Comparison of ENCODE assay signal across 19 cellular contexts in the genomic region with DNA sequence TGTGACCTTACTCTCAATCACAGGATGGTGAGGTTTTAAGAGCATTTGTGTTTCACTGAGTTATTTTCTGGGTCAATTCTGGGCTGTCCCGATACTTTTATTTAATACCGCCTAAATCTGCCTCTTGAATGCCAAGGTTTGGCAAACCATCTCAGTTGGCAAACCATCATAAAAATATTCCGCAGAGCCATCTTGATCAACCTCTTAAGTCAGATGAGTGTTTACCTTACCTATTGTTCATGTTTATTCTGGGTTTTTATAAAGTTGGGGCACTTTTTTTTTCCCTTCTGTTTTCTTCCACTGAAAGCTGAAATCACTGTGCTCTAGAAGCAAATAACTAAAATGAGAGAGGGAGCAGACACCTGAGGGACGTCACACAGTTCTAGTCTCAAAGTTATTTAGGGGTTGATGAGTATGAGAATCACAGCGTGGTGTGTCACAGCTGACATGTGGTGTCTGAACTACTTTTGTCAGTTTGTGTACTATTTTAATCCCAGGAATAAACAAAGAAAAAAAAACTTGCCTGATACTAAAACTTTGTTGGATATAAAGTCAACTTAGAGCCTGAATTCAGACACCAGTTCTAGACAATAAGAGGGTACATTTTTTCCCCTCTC. TPM values are rescaled to one million over a fixed set of nuclear protein-coding genes. Genes with fewer than 3 reads are reported as not detected.
A peak's percentile ranks its signal among the peaks of the same experiment; 100 is the strongest.
DNase-seq lines count a peak whose midpoint lies in the region; ATAC-seq, FAIRE-seq and TF ChIP-seq lines count a peak whose summit lies in the region.
"Had no signal": no experiment of that assay in that cellular context is flagged by ENCODE, and none has a peak within 500 bp of the region (broad histone marks: within the 10 kb centered on the region; RNA-seq: fewer than 3 reads in every experiment).

No MANE protein-coding gene starts in this region.

- DNase-seq in A549 (ENCODE audit: low read depth in 1 of 2, low spot score in 1 of 2) (no peak), LNCaP clone FGC (ENCODE audit: low read depth) (peak; percentile 67), RWPE2 (ENCODE audit: low spot score) (no peak), left lung (no peak), NCI-H446 treated with DMSO at 0.1 percent for 48 hours (lab: John Stamatoyannopoulos, UW) (no peak), GM12891 (ENCODE audit: insufficient read length, low spot score) (no peak), SJCRH30 (no peak)
- DNase-seq: activated CD4-positive, alpha-beta T cell treated with anti-CD3 and anti-CD28 coated beads for 48 hours; activated CD8-positive, alpha-beta memory T cell treated with anti-CD3 and anti-CD28 coated beads, Interleukin-2, amount 50 U/mL, for 4 hours; activated effector memory CD4-positive, alpha-beta T cell treated with Interleukin-2 at 50 U/mL for 16 hours; CD4-positive, CD25-positive, alpha-beta regulatory T cell; erythroblast; KBM-7; left cardiac atrium; NCI-H1048; testis had no signal

- H3K9me3 ChIP-seq in A549 (no peaks in the 10 kb centered on the region), RWPE2 (ENCODE audit: severe bottlenecking) (no peaks in the 10 kb centered on the region), left lung (peaks cover 0 to 2% of the 10 kb centered on the region in 2 donors), SJCRH30 (replicated peaks) (no peaks in the 10 kb centered on the region)
- H3K9me3 ChIP-seq: testis had no signal

- H3K36me3 ChIP-seq in RWPE2 (ENCODE audit: low read depth) (no peaks in the 10 kb centered on the region), left lung (no peaks in the 10 kb centered on the region), SJCRH30 (no peaks in the 10 kb centered on the region)

- no peak overlapping the region for H3K4me3 ChIP-seq in A549
- H3K4me3 ChIP-seq in LNCaP clone FGC (ENCODE audit: low read depth, low read length): no peak overlapping the region
- no peak overlapping the region for H3K4me3 ChIP-seq in RWPE2 (ENCODE audit: severe bottlenecking)
- H3K4me3 ChIP-seq in left lung: no peak overlapping the region
- H3K4me3 ChIP-seq in SJCRH30: no peak overlapping the region
- H3K4me3 ChIP-seq: testis had no signal

- H3K27ac ChIP-seq in A549 (peak overlapping the region in 1 of 2 experiments; percentile 67; a peak in 1 of 6 replicates), RWPE2 (ENCODE audit: poor library complexity, severe bottlenecking) (peak overlapping the region; percentile 60), left lung (peak overlapping the region in 1 of 2 donors; percentile 37), SJCRH30 (no peak overlapping the region)
- H3K27ac ChIP-seq: testis had no signal

- ATAC-seq in A549 (no peak), RWPE2 (ENCODE audit: low read depth) (no peak), left lung (peak; percentile 69), HG03045 (IDR thresholded peaks at IDR 0.05; ENCODE audit: unreplicated experiment) (no peak)
- ATAC-seq: stimulated activated effector memory CD8-positive, alpha-beta T cell treated with anti-CD3 and anti-CD28 coated beads, Interleukin-12 subunit alpha, Interleukin-12 subunit beta, amount 100 ng/mL, for 72 hours had no signal

- TF ChIP-seq RAD21 in A549 (conservative IDR thresholded peaks at IDR 0.05 in 1 of 2, IDR thresholded peaks at IDR 0.05 in 1 of 2): no peak

- intact Hi-C loops in left lung (cut with DNase I): no loop called here

- H3K4me1 ChIP-seq in A549 (peaks cover 21% of the 10 kb centered on the region), RWPE2 (ENCODE audit: insufficient read depth, poor library complexity, severe bottlenecking) (peaks cover 30% of the 10 kb centered on the region), left lung (peaks cover 0 to 3% of the 10 kb centered on the region in 2 donors), SJCRH30 (no peaks in the 10 kb centered on the region; the same call in 1 of the 2 replicates)

- no peak for TF ChIP-seq CTCF in A549 (IDR thresholded peaks at IDR 0.05)
- no peak for TF ChIP-seq CTCF in LNCaP clone FGC (IDR thresholded peaks at IDR 0.05; ENCODE audit: control insufficient read depth, extremely low read depth, insufficient read depth)
- no peak for TF ChIP-seq CTCF in RWPE2 (IDR thresholded peaks at IDR 0.05; ENCODE audit: poor library complexity, severe bottlenecking)
- no peak for TF ChIP-seq CTCF in left lung (IDR thresholded peaks at IDR 0.05)

- CTCF ChIA-PET in A549 (lab: Yijun Ruan, JAX): no interaction called here

- FAIRE-seq in A549 (lab: Jason Lieb, UNC) (no peak), GM12891 (lab: Jason Lieb, UNC) (no peak)
- FAIRE-seq: TTC549 had no signal

- 55% methylated on average over 5 of the region's 5 CpGs for WGBS in A549 (ENCODE audit: missing lambda C conversion rate)

- peak overlapping the region; percentile 41; the same call in 2 of the 3 replicates for H3K4me2 ChIP-seq in A549

- TF ChIP-seq EP300 in A549 (IDR thresholded peaks at IDR 0.05): no peak

- POLR2A ChIA-PET in A549 (lab: Yijun Ruan, JAX): no interaction called here

- no peaks in the 10 kb centered on the region for H3K27me3 ChIP-seq in RWPE2 (ENCODE audit: insufficient read depth, poor library complexity, severe bottlenecking)
- no peaks in the 10 kb centered on the region for H3K27me3 ChIP-seq in left lung
- no peaks in the 10 kb centered on the region for H3K27me3 ChIP-seq in SJCRH30
- H3K27me3 ChIP-seq: testis had no signal

- TF ChIP-seq POLR2A in A549 (IDR thresholded peaks at IDR 0.05; ENCODE audit: low read length) (no peak), GM12891 (IDR thresholded peaks at IDR 0.05; ENCODE audit: low read depth, low read length) (no peak)

TF ChIP-seq in A549, 52 proteins besides CTCF, POLR2A, EP300 and RAD21:
- no peak for TF ChIP-seq MAX (IDR thresholded peaks at IDR 0.05)
- TF ChIP-seq MYC (IDR thresholded peaks at IDR 0.05; ENCODE audit: borderline replicate concordance, low read length): no peak
- TF ChIP-seq, protein P1, sequence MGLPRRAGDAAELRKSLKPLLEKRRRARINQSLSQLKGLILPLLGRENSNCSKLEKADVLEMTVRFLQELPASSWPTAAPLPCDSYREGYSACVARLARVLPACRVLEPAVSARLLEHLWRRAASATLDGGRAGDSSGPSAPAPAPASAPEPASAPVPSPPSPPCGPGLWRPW (IDR thresholded peaks at IDR 0.05): no peak
- no peak for TF ChIP-seq MAFK (IDR thresholded peaks at IDR 0.05; ENCODE audit: partially characterized antibody)
- no peak for TF ChIP-seq TP53 (CRISPR knock-in tag; IDR thresholded peaks at IDR 0.05)
- no peak for TF ChIP-seq EHF (CRISPR knock-in tag; IDR thresholded peaks at IDR 0.05)
- TF ChIP-seq HOXA7 (CRISPR knock-in tag; IDR thresholded peaks at IDR 0.05): no peak
TF ChIP-seq in A549: peak in this region for 0.

TF ChIP-seq in GM12891, 5 proteins besides CTCF, POLR2A, EP300 and RAD21:
- no peak for TF ChIP-seq POLR2AphosphoS5 (IDR thresholded peaks at IDR 0.05; ENCODE audit: low read depth, low read length)
- no peak for TF ChIP-seq SPI1 (IDR thresholded peaks at IDR 0.05; ENCODE audit: low read depth, low read length)
- TF ChIP-seq PAX5 (IDR thresholded peaks at IDR 0.05; ENCODE audit: insufficient read depth, low read length, severe bottlenecking): no peak
- no peak for TF ChIP-seq POU2F2 (IDR thresholded peaks at IDR 0.05; ENCODE audit: low read depth, low read length)
- no peak for TF ChIP-seq TAF1 (IDR thresholded peaks at IDR 0.05; ENCODE audit: low read depth, low read length)

RNA-seq across cellular contexts. Expression of gene ETAA1, which starts 48.6 kb away (rescaled TPM):
- polyA plus RNA-seq in A549 (2011; rRNA removed) (19.3 and 28.1 TPM in 2 replicates), A549 (2017; fragmentation: RNase III; extraction: RNeasy Plus Mini Kit Qiagen cat#74134 plus additional on column Dnase treatment) (11.9 to 14.5 TPM (median 13.0 TPM) in 3 replicates)
- polyA plus RNA-seq in A549 (2012; cell fraction: cytosol; rRNA removed): 4.2 and 4.4 TPM in 2 replicates
- polyA plus RNA-seq in A549 (2012; cell fraction: nucleus; rRNA removed): 2.5 and 3.7 TPM in 2 replicates
- 4.7 and 5.9 TPM in 2 replicates for polyA minus RNA-seq in A549 (2011; rRNA and poly(A)+ RNA removed)
- total RNA-seq in left lung: 10 to 100 TPM; 11.8 to 12.7 TPM
- polyA plus RNA-seq in GM12891 (2012; ENCODE audit: low read depth, missing spikeins): 7.1 TPM
- 29.5 and 35.3 TPM in 2 replicates for total RNA-seq in SJCRH30 (2014; rRNA removed; shearing (Covaris generic))
